ENCODE assay signal across 20 cellular contexts in the genomic region with DNA sequence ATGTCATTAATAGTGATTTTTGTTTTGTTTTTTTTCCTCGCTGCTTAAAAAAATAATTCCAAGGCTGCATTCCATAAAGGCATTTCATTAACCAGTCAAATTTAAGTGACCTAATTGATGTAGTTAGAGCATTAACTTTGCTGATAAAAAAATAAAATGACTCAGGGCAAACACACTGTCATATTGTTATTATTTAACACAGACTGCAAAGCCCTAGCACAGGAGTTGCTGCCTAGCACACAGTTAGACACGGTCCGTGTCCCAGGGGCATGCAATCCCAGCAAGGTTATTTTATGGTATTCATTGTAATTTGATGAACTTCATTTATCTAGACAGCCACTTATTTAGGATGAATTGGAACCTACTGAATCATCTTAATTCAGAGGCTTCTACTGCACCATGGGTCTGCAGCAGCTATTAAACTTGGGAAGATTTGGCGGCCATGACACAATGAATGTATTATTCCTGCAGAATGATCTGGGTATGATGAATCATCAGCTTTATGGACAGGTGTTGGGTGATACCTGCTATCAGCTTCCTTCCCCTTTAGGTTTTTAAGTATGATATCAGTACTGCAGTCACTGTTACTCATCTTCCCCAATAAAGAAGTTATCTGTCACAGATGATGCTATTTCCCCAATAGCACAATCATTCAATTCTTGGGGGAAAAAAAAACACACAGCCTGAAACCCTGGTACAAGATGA.
DNase-seq lines count a peak whose midpoint lies in the region; ATAC-seq, FAIRE-seq and TF ChIP-seq lines count a peak whose summit lies in the region.
"Had no signal": no experiment of that assay in that cellular context is flagged by ENCODE, and none has a peak within 500 bp of the region (broad histone marks: within the 10 kb centered on the region; RNA-seq: fewer than 3 reads in every experiment).

No MANE protein-coding gene starts in this region.

- TF ChIP-seq CTCF in body of pancreas (IDR thresholded peaks at IDR 0.05) (no peak), kidney (IDR thresholded peaks at IDR 0.05; ENCODE audit: borderline replicate concordance, extremely low read depth, insufficient read depth) (no peak), nephron (IDR thresholded peaks at IDR 0.05; ENCODE audit: unreplicated experiment in 3 of 3) (no peak), PC-3 (conservative IDR thresholded peaks at IDR 0.05; ENCODE audit: low read depth, low read length) (no peak)

- H3K36me3 ChIP-seq in body of pancreas (replicated peaks in 1 of 2; ENCODE audit: insufficient read depth in 1 of 2, low read depth in 2 of 2) = no peaks in the 10 kb centered on the region
- H3K36me3 ChIP-seq in kidney (ENCODE audit: control insufficient read depth in 1 of 2, insufficient read depth in 2 of 2, low read length in 2 of 2) = no peaks in the 10 kb centered on the region
- no peaks in the 10 kb centered on the region for H3K36me3 ChIP-seq in PC-3 (ENCODE audit: low read depth, low read length)
- H3K36me3 ChIP-seq: BLaER1 had no signal

- H3K27me3 ChIP-seq in body of pancreas = no peaks in the 10 kb centered on the region
- H3K27me3 ChIP-seq in PC-3 (ENCODE audit: low read length) = no peaks in the 10 kb centered on the region
- H3K27me3 ChIP-seq: BLaER1 had no signal

- H3K27me3 Mint-ChIP-seq in nephron (ENCODE audit: low read depth) = no peaks in the 10 kb centered on the region
- H3K27me3 Mint-ChIP-seq in immature natural killer cell (ENCODE audit: low read depth in 3 of 3) = peaks cover 0 to 4% (median 0%) of the 10 kb centered on the region in 3 donors

- H3K4me1 Mint-ChIP-seq in nephron (peaks cover 5% of the 10 kb centered on the region), immature natural killer cell (no peaks in the 10 kb centered on the region)
- H3K4me1 Mint-ChIP-seq: CD8-positive, alpha-beta memory T cell; H9 had no signal

- H3K4me2 ChIP-seq in PC-3 (ENCODE audit: low read length) = no peak overlapping the region
- H3K4me2 ChIP-seq: BLaER1 had no signal

- no peaks in the 10 kb centered on the region for H4K20me1 ChIP-seq in PC-3 (ENCODE audit: low read length)
- H4K20me1 ChIP-seq: BLaER1 had no signal

- 40 to 50% methylated on average over 4 of the region's 4 CpGs for WGBS in body of pancreas, 2 donors

- peaks cover 3% of the 10 kb centered on the region for H3K9me3 Mint-ChIP-seq in nephron
- peaks cover 0 to 56% (median 10%) of the 10 kb centered on the region in 6 donors for H3K9me3 Mint-ChIP-seq in immature natural killer cell

- H3F3A ChIP-seq in PC-3 (ENCODE audit: low read length, unreplicated experiment) = no peaks in the 10 kb centered on the region

- DNase-seq in COLO829 (ENCODE audit: low spot score) (peak; percentile 14), body of pancreas (no peak), kidney (no peak), immature natural killer cell (no peak), PC-3 (no peak)
- DNase-seq: 8988T; AML-193; Calu3; CD8-positive, alpha-beta memory T cell; DMS 273 treated with DMSO at 0.1 percent for 48 hours; DMS79 treated with DMSO at 0.1 percent for 48 hours; EL; GOT3; H9 had no signal

- H3K27ac ChIP-seq in body of pancreas = peak overlapping the region in 1 of 4 donors; percentile 11
- peak overlapping the region in 1 of 2 donors; percentile 0 for H3K27ac ChIP-seq in kidney (ENCODE audit: low read depth in 2 of 2, low read length in 2 of 2)
- H3K27ac ChIP-seq in PC-3 (ENCODE audit: low read length) = no peak overlapping the region
- H3K27ac ChIP-seq: BLaER1 had no signal

- H3K4me1 ChIP-seq in body of pancreas (no peaks in the 10 kb centered on the region), kidney (ENCODE audit: control insufficient read depth in 1 of 2, insufficient read depth in 1 of 2, low read depth in 1 of 2, low read length in 2 of 2) (peaks cover 4 to 16% of the 10 kb centered on the region in 2 donors), PC-3 (ENCODE audit: insufficient read depth, low read length) (no peaks in the 10 kb centered on the region)
- H3K4me1 ChIP-seq: BLaER1 had no signal

- no TSS peak for BruUV-seq in PC-3 (replicated peaks; lab: Mats Ljungman, UMichigan)

- ATAC-seq in body of pancreas (peak; percentile 35), HG02678 (IDR thresholded peaks at IDR 0.05; ENCODE audit: unreplicated experiment) (no peak), PC-3 (no peak), HG03135 (IDR thresholded peaks at IDR 0.05; ENCODE audit: unreplicated experiment) (no peak)

- H3K4me3 ChIP-seq in body of pancreas (no peak overlapping the region), kidney (ENCODE audit: low read length in 2 of 2) (no peak overlapping the region), PC-3 (ENCODE audit: low read length) (no peak overlapping the region)
- H3K4me3 ChIP-seq: BLaER1 had no signal

- H3K36me3 Mint-ChIP-seq in nephron (ENCODE audit: low read depth) (no peaks in the 10 kb centered on the region), immature natural killer cell (peaks cover 0 to 6% (median 0%) of the 10 kb centered on the region in 3 donors)
- H3K36me3 Mint-ChIP-seq: CD8-positive, alpha-beta memory T cell had no signal

- H3K9me2 ChIP-seq in PC-3 (replicated peaks; ENCODE audit: low read length) = no peaks in the 10 kb centered on the region

- H3K9ac ChIP-seq in kidney (ENCODE audit: low read length in 2 of 2) (no peak overlapping the region), PC-3 (ENCODE audit: low read length) (no peak overlapping the region)
- H3K9ac ChIP-seq: BLaER1 had no signal

- POLR2A ChIA-PET in PC-3 (lab: Charles Lee; ENCODE audit: unreplicated experiment) = no interaction called here

- no peak overlapping the region for H3K4me3 Mint-ChIP-seq in nephron
- no peak overlapping the region for H3K4me3 Mint-ChIP-seq in immature natural killer cell
- H3K4me3 Mint-ChIP-seq: CD8-positive, alpha-beta memory T cell; H9 had no signal

- no peak for TF ChIP-seq POLR2A in body of pancreas (IDR thresholded peaks at IDR 0.05)

- no peaks in the 10 kb centered on the region for H3K9me3 ChIP-seq in body of pancreas
- H3K9me3 ChIP-seq in kidney (ENCODE audit: control insufficient read depth in 1 of 2, low read length in 2 of 2) = peaks cover 0 to 3% of the 10 kb centered on the region in 2 donors
- H3K9me3 ChIP-seq in PC-3 (ENCODE audit: low read length) = no peaks in the 10 kb centered on the region
- H3K9me3 ChIP-seq: BLaER1 had no signal

- CTCF ChIA-PET in PC-3 (lab: Charles Lee) = no interaction called here

- H2AFZ ChIP-seq in PC-3 (ENCODE audit: low read length) = no peak overlapping the region

- H3K79me2 ChIP-seq in PC-3 (ENCODE audit: low read length) = no peaks in the 10 kb centered on the region

- FAIRE-seq in kidney (lab: Jason Lieb, UNC) = peak; percentile 19
- FAIRE-seq: G401.6, GM12891 had no signal

- intact Hi-C loops in body of pancreas (cut with DNase I) (no loop called here), kidney (cut with DNase I) (no loop called here), PC-3 (cut with micrococcal nuclease) (no loop called here)

- peak overlapping the region; percentile 60 to 83 (median 79) for H3K27ac Mint-ChIP-seq in nephron
- no peak overlapping the region for H3K27ac Mint-ChIP-seq in immature natural killer cell
- H3K27ac Mint-ChIP-seq: CD8-positive, alpha-beta memory T cell; H9 had no signal

Comparison
In these comparisons a context has a peak if more than half of its experiments do, and no peak if none do; other contexts are left out.
1. H3K27ac Mint-ChIP-seq: peak in nephron (3 of 3); none in immature natural killer cell (0 of 6).